In genomic region chr1:109739738-109740614, GRCh38 we compare ENCODE assay signal across 8 cellular contexts. TPM values are rescaled to one million over a fixed set of nuclear protein-coding genes. Genes with fewer than 3 reads are reported as not detected.
DNase-seq lines count a peak whose midpoint lies in the region; ATAC-seq, FAIRE-seq and TF ChIP-seq lines count a peak whose summit lies in the region.

No MANE protein-coding gene starts in this region.

- peaks cover 2% of the 10 kb centered on the region for H3K9me3 Mint-ChIP-seq in nephron progenitor cell

- H3K4me3 Mint-ChIP-seq in nephron progenitor cell: peak overlapping the region; percentile 84

- H3K4me1 Mint-ChIP-seq in nephron progenitor cell: peaks cover 17% of the 10 kb centered on the region

- peaks cover 29% of the 10 kb centered on the region for H3K36me3 Mint-ChIP-seq in nephron progenitor cell (ENCODE audit: low read depth)

- peak; percentile 93 for ATAC-seq in GM19324 (IDR thresholded peaks at IDR 0.05; ENCODE audit: low FRiP score, unreplicated experiment)
- peak; percentile 94 for ATAC-seq in stimulated activated naive CD8-positive, alpha-beta T cell treated with anti-CD3 and anti-CD28 coated beads, Interleukin-15, Interleukin-2, amounts not matched to agents 100 U/mL and 50 U/mL, for 24 hours

- H3K27ac Mint-ChIP-seq in nephron progenitor cell: no peak overlapping the region

- peak overlapping the region; percentile 79 for H3K4me3 ChIP-seq in fibroblast of villous mesenchyme (ENCODE audit: low read depth, low read length)

- no peak for FAIRE-seq in RCC 7860 (lab: Jason Lieb, UNC)

- peak; percentile 95 for DNase-seq in AG08395 (ENCODE audit: low spot score)
- peak; percentile 71 for DNase-seq in HT1080 (ENCODE audit: low read depth)
- DNase-seq in RCC 7860 (ENCODE audit: low spot score): peak; percentile 23
- peak; percentile 93 for DNase-seq in activated effector memory CD4-positive, alpha-beta T cell treated with anti-CD3 and anti-CD28 coated beads, Interleukin-2, amount 50 U/mL, for 16 hours
- DNase-seq in fibroblast of villous mesenchyme (ENCODE audit: low read depth): peak; percentile 68
- DNase-seq in nephron progenitor cell: peak; percentile 92
- peak; percentile 84 for DNase-seq in stimulated activated naive CD8-positive, alpha-beta T cell treated with anti-CD3 and anti-CD28 coated beads, Interleukin-15, Interleukin-2, amounts not matched to agents 100 U/mL and 50 U/mL, for 24 hours

- peaks cover 41% of the 10 kb centered on the region for H3K27me3 Mint-ChIP-seq in nephron progenitor cell (ENCODE audit: low read depth, poor library complexity)

- TF ChIP-seq CTCF in fibroblast of villous mesenchyme (IDR thresholded peaks at IDR 0.05; ENCODE audit: insufficient read depth, low read depth, low read length): no peak
- no peak for TF ChIP-seq CTCF in nephron progenitor cell (IDR thresholded peaks at IDR 0.05)

RNA-seq across cellular contexts. Expression of gene GSTM3, which starts 0.9 kb away (rescaled TPM):
- total RNA-seq in HT1080 (2014; rRNA removed; shearing (Covaris generic)): 52.4 and 81.8 TPM in 2 replicates
- polyA plus RNA-seq in HT1080 (2015; cell fraction: cytosol; rRNA removed): 75.1 and 83.1 TPM in 2 replicates
- polyA plus RNA-seq in HT1080 (2015; cell fraction: nucleus; rRNA removed): 52.6 and 58.2 TPM in 2 replicates
- total RNA-seq in fibroblast of villous mesenchyme: 84.7 and 104 TPM in 2 replicates

RNA-seq across cellular contexts. Expression of gene EPS8L3, which starts 23.7 kb away (rescaled TPM):
- not detected in 2 replicates for total RNA-seq in HT1080 (2014; rRNA removed; shearing (Covaris generic))
- not detected in 2 replicates for polyA plus RNA-seq in HT1080 (2015; cell fraction: cytosol; rRNA removed)
- not detected in 2 replicates for polyA plus RNA-seq in HT1080 (2015; cell fraction: nucleus; rRNA removed)
- total RNA-seq in fibroblast of villous mesenchyme: not detected in 2 replicates

RNA-seq across cellular contexts. Expression of gene GSTM5, which starts 27.9 kb away (rescaled TPM):
- 0.03 TPM in 1 of 2 replicates, not detected in the other for total RNA-seq in HT1080 (2014; rRNA removed; shearing (Covaris generic))
- polyA plus RNA-seq in HT1080 (2015; cell fraction: cytosol; rRNA removed): not detected in 2 replicates
- polyA plus RNA-seq in HT1080 (2015; cell fraction: nucleus; rRNA removed): 0.04 TPM in 1 of 2 replicates, not detected in the other
- 5.8 and 9.1 TPM in 2 replicates for total RNA-seq in fibroblast of villous mesenchyme

RNA-seq across cellular contexts. Expression of gene GSTM1, which starts 52.4 kb away (rescaled TPM):
- total RNA-seq in HT1080 (2014; rRNA removed; shearing (Covaris generic)): 14.5 and 17.0 TPM in 2 replicates
- 48.8 and 54.5 TPM in 2 replicates for polyA plus RNA-seq in HT1080 (2015; cell fraction: cytosol; rRNA removed)
- polyA plus RNA-seq in HT1080 (2015; cell fraction: nucleus; rRNA removed): 35.0 and 38.7 TPM in 2 replicates
- 0.86 TPM in 1 of 2 replicates, not detected in the other for total RNA-seq in fibroblast of villous mesenchyme

Comparison
In these comparisons a context has a peak if more than half of its experiments do, and no peak if none do; other contexts are left out.
1. Peak in every context shown above with its lines: DNase-seq, ATAC-seq and H3K4me3 ChIP-seq.
2. DNase-seq: peak in every context shown above with its lines; median percentile 95 in AG08395; 93 in activated effector memory CD4-positive, alpha-beta T cell treated with anti-CD3 and anti-CD28 coated beads, Interleukin-2, amount 50 U/mL, for 16 hours; 92 in nephron progenitor cell; 84 in stimulated activated naive CD8-positive, alpha-beta T cell treated with anti-CD3 and anti-CD28 coated beads, Interleukin-15, Interleukin-2, amounts not matched to agents 100 U/mL and 50 U/mL, for 24 hours; 71 in HT1080; 68 in fibroblast of villous mesenchyme; 23 in RCC 7860.